In genomic region chr1:30908446-30908885, GRCh38 we compare ENCODE assay signal across 2 cellular contexts.
TF ChIP-seq lines count a peak whose summit lies in the region.

TSS of gene SDC3 (minus strand) at chr1:30908758. CDS start at chr1:30908586, 172 bp downstream.

TF ChIP-seq in A549, 52 proteins besides CTCF, POLR2A, EP300 and RAD21 (continued from another document):
- no peak for TF ChIP-seq ATOH8 (CRISPR knock-in tag; IDR thresholded peaks at IDR 0.05; ENCODE audit: low read depth)
TF ChIP-seq in A549: peak in this region for 0.

TF ChIP-seq in GM23338, 12 proteins besides CTCF, POLR2A, EP300 and RAD21 (continued from another document):
- TF ChIP-seq REST (IDR thresholded peaks at IDR 0.05; ENCODE audit: unreplicated experiment): no peak
TF ChIP-seq in GM23338: peak in this region for 0.
